8 cellular contexts compared by ENCODE assay signal in genomic region chr5:149831492-149831891, GRCh38.
DNase-seq lines count a peak whose midpoint lies in the region; ATAC-seq and TF ChIP-seq lines count a peak whose summit lies in the region.

No MANE protein-coding gene starts in this region.

- no TSS peak for BruUV-seq in Calu3 (replicated peaks; lab: Mats Ljungman, UMichigan)

- no peak overlapping the region for H3K27ac Mint-ChIP-seq in Calu3 (ENCODE audit: unreplicated experiment)

- DNase-seq in Calu3 (peak; percentile 53), astrocyte of the hippocampus (ENCODE audit: low read depth, low spot score) (peak; percentile 55), cerebellar nuclear complex (lab: John Stamatoyannopoulos, UW) (no peak), NCI-H128 (lab: John Stamatoyannopoulos, UW; ENCODE audit: unreplicated experiment) (no peak), OCI-M2 (lab: John Stamatoyannopoulos, UW; ENCODE audit: unreplicated experiment) (no peak)
- DNase-seq in effector memory CD4-positive, alpha-beta T cell = no peak

- no peak overlapping the region for H3K27ac ChIP-seq in effector memory CD4-positive, alpha-beta T cell (ENCODE audit: insufficient read depth, low read length, poor library complexity, severe bottlenecking)

- ATAC-seq in GM19452 (IDR thresholded peaks at IDR 0.05; ENCODE audit: unreplicated experiment) (peak; percentile 84), HG03460 (IDR thresholded peaks at IDR 0.05; ENCODE audit: unreplicated experiment) (peak; percentile 85)

- peaks cover 7% of the 10 kb centered on the region for H3K4me1 Mint-ChIP-seq in Calu3 (ENCODE audit: low read depth, unreplicated experiment)

- H3K9me3 Mint-ChIP-seq in Calu3 (ENCODE audit: low read depth, unreplicated experiment) = no peaks in the 10 kb centered on the region

- peaks cover 13% of the 10 kb centered on the region for H3K36me3 Mint-ChIP-seq in Calu3 (ENCODE audit: insufficient read depth, unreplicated experiment)

- H3K27me3 Mint-ChIP-seq in Calu3 (ENCODE audit: unreplicated experiment) = no peaks in the 10 kb centered on the region

- TF ChIP-seq CTCF in Calu3 (IDR thresholded peaks at IDR 0.05; ENCODE audit: unreplicated experiment) = no peak

- no peak overlapping the region for H3K4me3 Mint-ChIP-seq in Calu3 (ENCODE audit: low read depth, unreplicated experiment)

- no peaks in the 10 kb centered on the region for H3K4me1 ChIP-seq in effector memory CD4-positive, alpha-beta T cell (ENCODE audit: control insufficient read depth, insufficient read depth, low read length, poor library complexity, severe bottlenecking)

- intact Hi-C loops in Calu3 (cut with micrococcal nuclease; ENCODE audit: unreplicated experiment) = loop anchor here (10.0 kb wide), 1 partner anchor 383 kb away; no protein-coding TSS in a partner anchor

- CTCF ChIA-PET in Calu3 (lab: Charles Lee) = interaction anchor here (1.1 to 6.1 kb wide), 5 partner anchors 21 to 199 kb away, joined by 4 to 61 read pairs (median 5); partner anchors contain the start of gene SLC26A2

- no peaks in the 10 kb centered on the region for H3K36me3 ChIP-seq in effector memory CD4-positive, alpha-beta T cell (ENCODE audit: control insufficient read depth, insufficient read depth, low read length)

- H3K9me3 ChIP-seq in effector memory CD4-positive, alpha-beta T cell (ENCODE audit: control insufficient read depth, low read length) = no peaks in the 10 kb centered on the region

- H3K4me3 ChIP-seq in effector memory CD4-positive, alpha-beta T cell (ENCODE audit: insufficient read depth, low read depth, low read length, poor library complexity, severe bottlenecking) = no peak overlapping the region

- H3K27me3 ChIP-seq in effector memory CD4-positive, alpha-beta T cell (replicated peaks; ENCODE audit: control insufficient read depth, insufficient read depth, low read length, poor library complexity, severe bottlenecking) = no peaks in the 10 kb centered on the region

Comparison
In these comparisons a context has a peak if more than half of its experiments do, and no peak if none do; other contexts are left out.
1. DNase-seq: peak in Calu3 (single experiment) and astrocyte of the hippocampus (single experiment); none in cerebellar nuclear complex (0 of 2), NCI-H128 (single experiment), effector memory CD4-positive, alpha-beta T cell (0 of 3) and OCI-M2 (single experiment).